Comparison of ENCODE assay signal across 8 cellular contexts in the genomic region with DNA sequence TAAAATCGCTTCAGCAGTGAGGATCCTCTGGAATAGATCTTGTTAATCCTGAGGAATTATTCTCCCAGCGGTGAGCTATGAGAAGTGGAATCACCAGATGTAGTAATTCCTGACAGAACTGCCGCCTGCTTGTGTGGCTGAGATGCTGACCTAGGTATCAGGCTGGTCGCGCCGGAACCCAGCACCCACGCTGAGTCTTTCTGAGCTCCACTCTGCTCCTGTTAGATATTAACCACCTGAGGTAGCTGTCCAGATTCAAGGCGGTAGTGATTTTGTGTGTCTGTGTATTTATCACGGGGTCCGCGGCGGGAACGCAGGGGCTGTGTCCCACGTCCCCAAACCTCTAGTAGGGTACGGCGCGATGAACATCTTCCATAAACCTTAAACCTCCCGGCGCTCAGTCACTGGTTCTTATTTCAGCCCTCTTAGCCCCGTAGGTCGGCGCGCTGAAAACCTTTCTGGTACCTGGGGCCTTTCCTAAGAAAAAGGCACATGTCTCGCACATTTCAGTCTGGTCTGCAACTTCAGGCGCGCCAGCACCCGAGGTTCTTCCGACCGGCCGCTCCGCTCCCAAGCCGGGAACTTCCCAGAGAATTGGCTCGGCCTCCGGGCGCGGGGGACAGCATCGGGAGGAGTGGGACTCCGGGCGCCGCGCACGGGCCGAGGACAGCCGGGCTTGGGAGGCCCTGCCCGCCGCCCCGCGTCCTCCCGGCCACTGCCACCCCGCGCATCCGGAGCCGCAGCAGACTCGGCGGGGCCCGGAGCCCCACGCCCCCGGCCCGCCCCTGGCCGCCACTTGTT. TPM values are rescaled to one million over a fixed set of nuclear protein-coding genes. Genes with fewer than 3 reads are reported as not detected.
DNase-seq lines count a peak whose midpoint lies in the region; ATAC-seq and TF ChIP-seq lines count a peak whose summit lies in the region.

No MANE protein-coding gene starts in this region.

- BruUV-seq in PC-9 (replicated peaks; lab: Mats Ljungman, UMichigan), result TSS peak; percentile 61

- ATAC-seq in heart left ventricle, result peak in 1 of 4 donors; percentile 0
- ATAC-seq in Right ventricle myocardium superior (ENCODE audit: poor library complexity), result no peak
- ATAC-seq in HG02943 (IDR thresholded peaks at IDR 0.05; ENCODE audit: low read depth, unreplicated experiment), result peak; percentile 24

- CTCF ChIA-PET in PC-9 (lab: Charles Lee), result interaction anchor here (0.6 to 1.3 kb wide), 3 partner anchors 43 to 282 kb away, joined by 3 to 4 read pairs (median 3); a partner anchor contains a TSS

- 2% methylated on average over 43 to 60 of the region's 60 CpGs for WGBS in heart left ventricle, 4 donors
- WGBS in lower leg skin, 2 donors, result 1% methylated on average over 25 to 44 of the region's 60 CpGs
- 1% methylated on average over 32 of the region's 60 CpGs for WGBS in suprapubic skin

- H3K36me3 ChIP-seq in heart left ventricle, result peaks cover 0 to 19% (median 3%) of the 10 kb centered on the region in 9 donors
- no peaks in the 10 kb centered on the region for H3K36me3 ChIP-seq in PC-9 (ENCODE audit: low read depth)
- peaks cover 10% of the 10 kb centered on the region for H3K36me3 ChIP-seq in suprapubic skin

- peaks cover 33% of the 10 kb centered on the region for H3K79me2 ChIP-seq in PC-9 (ENCODE audit: low read depth)

- DNase-seq in heart left ventricle (no peak), Right ventricle myocardium superior (no peak), PC-9 (peak; percentile 24 to 54), cardiac fibroblast (ENCODE audit: low read depth in 2 of 2) (peak; percentile 59 to 63), lower leg skin (ENCODE audit: low spot score in 2 of 2) (peak in 1 of 2 donors; percentile 42), suprapubic skin (ENCODE audit: low spot score in 2 of 2) (no peak), UCSD-AML1 (lab: John Stamatoyannopoulos, UW; ENCODE audit: unreplicated experiment) (no peak)

- peak overlapping the region; percentile 92 for H2AFZ ChIP-seq in PC-9

- POLR2A ChIA-PET in PC-9 (lab: Charles Lee; ENCODE audit: unreplicated experiment), result interaction anchor here (0.5 to 0.7 kb wide), 5 partner anchors 53 to 635 kb away, joined by 3 to 4 read pairs (median 3); no protein-coding TSS in a partner anchor

- peak overlapping the region; percentile 86 for H3K4me2 ChIP-seq in PC-9

- TF ChIP-seq EP300 in suprapubic skin (IDR thresholded peaks at IDR 0.05), result no peak

- intact Hi-C loops in heart left ventricle (cut with DNase I) (loop anchor here in 2 of 10 donors (10.0 kb wide), 2 partner anchors 181 to 281 kb away; a partner anchor contains a TSS), Right ventricle myocardium superior (cut with DNase I) (no loop called here), PC-9 (cut with micrococcal nuclease; ENCODE audit: unreplicated experiment) (loop anchor here (1.0 to 5.0 kb wide), 7 partner anchors 17 to 297 kb away; a partner anchor contains a TSS), lower leg skin (cut with DNase I; ENCODE audit: low total_unique reads) (no loop called here)

- peak overlapping the region; percentile 90 to 99 (median 97) for H3K27ac ChIP-seq in heart left ventricle
- peak overlapping the region; percentile 7; the same call in 1 of the 2 replicates for H3K27ac ChIP-seq in PC-9
- peak overlapping the region; percentile 87 for H3K27ac ChIP-seq in suprapubic skin

- peaks cover 12% of the 10 kb centered on the region for H3F3A ChIP-seq in PC-9 (ENCODE audit: insufficient read depth, low read depth)

- TF ChIP-seq CTCF in heart left ventricle (IDR thresholded peaks at IDR 0.05) (no peak), PC-9 (conservative IDR thresholded peaks at IDR 0.05) (0 out of 2 replicates have a peak, but pooled peaks have one; percentile 16), cardiac fibroblast (IDR thresholded peaks at IDR 0.05; ENCODE audit: low read depth, low read length) (no peak), lower leg skin (IDR thresholded peaks at IDR 0.05) (no peak), suprapubic skin (IDR thresholded peaks at IDR 0.05) (no peak)

- H3K9me3 ChIP-seq in heart left ventricle, result no peaks in the 10 kb centered on the region
- H3K9me3 ChIP-seq in PC-9 (ENCODE audit: insufficient read depth, low read depth), result no peaks in the 10 kb centered on the region
- no peaks in the 10 kb centered on the region for H3K9me3 ChIP-seq in suprapubic skin

- H4K20me1 ChIP-seq in PC-9 (ENCODE audit: insufficient read depth), result peaks cover 22% of the 10 kb centered on the region

- H3K27me3 ChIP-seq in heart left ventricle (no peaks in the 10 kb centered on the region), PC-9 (ENCODE audit: insufficient read depth, low read depth) (no peaks in the 10 kb centered on the region), suprapubic skin (no peaks in the 10 kb centered on the region)

- no peaks in the 10 kb centered on the region for H3K9me2 ChIP-seq in PC-9 (ENCODE audit: insufficient read depth)

- H3K4me3 ChIP-seq in heart left ventricle (peak overlapping the region; percentile 61 to 98 (median 82)), PC-9 (peak overlapping the region; percentile 87), cardiac fibroblast (replicated peaks in 1 of 2; ENCODE audit: low read depth in 2 of 2, low read length in 2 of 2) (peak overlapping the region; percentile 60 to 66), lower leg skin (ENCODE audit: low read depth, poor library complexity, severe bottlenecking) (peak overlapping the region; percentile 66), suprapubic skin (peak overlapping the region; percentile 92)

- peak in 1 of 2 donors; percentile 16 for TF ChIP-seq POLR2A in heart left ventricle (IDR thresholded peaks at IDR 0.05)
- TF ChIP-seq POLR2A in lower leg skin (IDR thresholded peaks at IDR 0.05), result no peak
- peak in 1 of 2 donors; percentile 21 for TF ChIP-seq POLR2A in suprapubic skin (IDR thresholded peaks at IDR 0.05)

- H3K4me1 ChIP-seq in heart left ventricle (peaks cover 3 to 71% (median 61%) of the 10 kb centered on the region in 12 donors), PC-9 (replicated peaks; ENCODE audit: insufficient read depth) (peaks cover 26% of the 10 kb centered on the region), suprapubic skin (peaks cover 38% of the 10 kb centered on the region)

RNA-seq across cellular contexts. Expression of a gene that starts 0.5 kb away (rescaled TPM):
- total RNA-seq in heart left ventricle, result 10 to 100 TPM in 6 of 9 donors, 1 to 10 TPM in 3; 6.6 to 17.7 (median 10.6) TPM
- polyA plus RNA-seq in heart left ventricle, result 1 to 10 TPM; 5.1 to 7.1 TPM
- 13.5 TPM for total RNA-seq in Right ventricle myocardium superior
- 28.7 and 28.8 TPM in 2 replicates for total RNA-seq in PC-9 (2021)
- total RNA-seq in lower leg skin, result 10 to 100 TPM; 15.4 to 30.0 (median 18.8) TPM
- total RNA-seq in suprapubic skin, result 10 to 100 TPM; 12.6 to 28.3 (median 16.5) TPM

RNA-seq across cellular contexts. Expression of a gene that starts 28.3 kb away (rescaled TPM):
- total RNA-seq in heart left ventricle (10 to 100 TPM in 2 of 9 donors, 1 to 10 TPM in 7; 2.3 to 23.6 (median 7.9) TPM), Right ventricle myocardium superior (10.6 TPM), PC-9 (2021) (6.0 and 8.9 TPM in 2 replicates), lower leg skin (10 to 100 TPM in 1 of 4 donors, 1 to 10 TPM in 3; 4.9 to 12.4 (median 8.8) TPM), suprapubic skin (10 to 100 TPM in 1 of 4 donors, 1 to 10 TPM in 3; 6.1 to 22.3 (median 7.2) TPM)
- 10 to 100 TPM in 1 of 2 donors, under 1 TPM in 1; 0.96 to 26.7 TPM for polyA plus RNA-seq in heart left ventricle

RNA-seq across cellular contexts. Expression of a gene that starts 42.3 kb away (rescaled TPM):
- total RNA-seq in heart left ventricle, result 10 to 100 TPM; 13.3 to 18.4 (median 16.8) TPM
- polyA plus RNA-seq in heart left ventricle, result 10 to 100 TPM; 18.3 to 33.4 TPM
- 14.6 TPM for total RNA-seq in Right ventricle myocardium superior
- 19.0 and 23.2 TPM in 2 replicates for total RNA-seq in PC-9 (2021)
- total RNA-seq in lower leg skin, result 10 to 100 TPM in 3 of 4 donors, 1 to 10 TPM in 1; 7.6 to 15.3 (median 14.4) TPM
- 10 to 100 TPM; 16.1 to 22.1 (median 20.6) TPM for total RNA-seq in suprapubic skin

RNA-seq across cellular contexts. Expression of a gene that starts 54.4 kb away (rescaled TPM):
- total RNA-seq in heart left ventricle (10 to 100 TPM; 15.6 to 29.6 (median 22.0) TPM), Right ventricle myocardium superior (18.2 TPM), PC-9 (2021) (52.8 and 60.5 TPM in 2 replicates), lower leg skin (10 to 100 TPM; 23.5 to 42.7 (median 30.2) TPM), suprapubic skin (10 to 100 TPM; 15.7 to 28.2 (median 23.5) TPM)
- 10 to 100 TPM; 11.7 to 17.0 TPM for polyA plus RNA-seq in heart left ventricle

RNA-seq across cellular contexts. Expression of a gene that starts 54.8 kb away (rescaled TPM):
- total RNA-seq in heart left ventricle (10 to 100 TPM; 13.1 to 47.7 (median 28.7) TPM), Right ventricle myocardium superior (31.4 TPM), PC-9 (2021) (28.2 and 31.4 TPM in 2 replicates), lower leg skin (10 to 100 TPM; 17.4 to 29.1 (median 22.2) TPM), suprapubic skin (10 to 100 TPM; 14.9 to 18.9 (median 16.3) TPM)
- polyA plus RNA-seq in heart left ventricle, result 10 to 100 TPM; 11.3 to 12.7 TPM

Comparison
In these comparisons a context has a peak if more than half of its experiments do, and no peak if none do; other contexts are left out.
1. DNase-seq: peak in PC-9 (2 of 2) and cardiac fibroblast (2 of 2); none in heart left ventricle (0 of 5), Right ventricle myocardium superior (single experiment), suprapubic skin (0 of 2) and UCSD-AML1 (single experiment).
2. H3K27ac ChIP-seq: peak in every context shown above with its lines; median percentile 97 in heart left ventricle; 87 in suprapubic skin; 7 in PC-9.
3. Peak in every context shown above with its lines, with median percentiles within 50 percentile points of each other: H3K4me3 ChIP-seq.